13 cellular contexts compared by ENCODE assay signal in genomic region chr11:46267930-46268329, GRCh38. TPM values are rescaled to one million over a fixed set of nuclear protein-coding genes. Genes with fewer than 3 reads are reported as not detected.
"Had no signal": no experiment of that assay in that cellular context is flagged by ENCODE, and none has a peak within 500 bp of the region (broad histone marks: within the 10 kb centered on the region; RNA-seq: fewer than 3 reads in every experiment).

No MANE protein-coding gene starts in this region.

- H3K27ac ChIP-seq: esophagus muscularis mucosa had no signal

- DNase-seq: activated B cell treated with CpG ODN at 0.5 μM for 24 hours; activated CD4-positive, alpha-beta T cell treated with anti-CD3 and anti-CD28 coated beads for 48 hours; activated CD8-positive, alpha-beta memory T cell treated with anti-CD3 and anti-CD28 coated beads, Interleukin-2, amount 50 U/mL, for 48 hours; activated gamma-delta T cell treated with Interleukin-2 at 50 U/mL for 16 hours; activated T-cell treated with anti-CD3 and anti-CD28 coated beads, Interleukin-2, amount 50 U/mL, for 72 hours; amniotic stem cell; caudate nucleus; nucleus accumbens; retina had no signal

- H3K9me3 ChIP-seq: esophagus muscularis mucosa had no signal

- H3K36me3 ChIP-seq: esophagus muscularis mucosa had no signal

- H3K4me3 Mint-ChIP-seq: activated B cell treated with CpG ODN at 0.5 μM for 24 hours; activated naive CD8-positive, alpha-beta T cell; activated T-cell treated with anti-CD3 and anti-CD28 coated beads, Interleukin-2, amount 50 U/mL, for 72 hours; nephron; stimulated activated effector memory CD8-positive, alpha-beta T cell treated with anti-CD3 and anti-CD28 coated beads, Interleukin-12 subunit alpha, Interleukin-12 subunit beta, amount 100 ng/mL, for 72 hours had no signal

- ATAC-seq: activated T-cell treated with anti-CD3 and anti-CD28 coated beads, Interleukin-2, amount 50 U/mL, for 72 hours; stimulated activated effector memory CD8-positive, alpha-beta T cell treated with anti-CD3 and anti-CD28 coated beads, Interleukin-12 subunit alpha, Interleukin-12 subunit beta, amount 100 ng/mL, for 72 hours had no signal

- H3K9me3 Mint-ChIP-seq: activated B cell treated with CpG ODN at 0.5 μM for 24 hours; activated T-cell treated with anti-CD3 and anti-CD28 coated beads, Interleukin-2, amount 50 U/mL, for 72 hours; nephron; stimulated activated effector memory CD8-positive, alpha-beta T cell treated with anti-CD3 and anti-CD28 coated beads, Interleukin-12 subunit alpha, Interleukin-12 subunit beta, amount 100 ng/mL, for 72 hours had no signal

- H3K27me3 ChIP-seq: esophagus muscularis mucosa had no signal

- H3K27ac Mint-ChIP-seq: activated B cell treated with CpG ODN at 0.5 μM for 24 hours; activated naive CD8-positive, alpha-beta T cell; activated T-cell treated with anti-CD3 and anti-CD28 coated beads, Interleukin-2, amount 50 U/mL, for 72 hours; stimulated activated effector memory CD8-positive, alpha-beta T cell treated with anti-CD3 and anti-CD28 coated beads, Interleukin-12 subunit alpha, Interleukin-12 subunit beta, amount 100 ng/mL, for 72 hours had no signal

- H3K4me3 ChIP-seq: esophagus muscularis mucosa had no signal

- H3K36me3 Mint-ChIP-seq: stimulated activated effector memory CD8-positive, alpha-beta T cell treated with anti-CD3 and anti-CD28 coated beads, Interleukin-12 subunit alpha, Interleukin-12 subunit beta, amount 100 ng/mL, for 72 hours had no signal

- H3K4me1 Mint-ChIP-seq: activated B cell treated with CpG ODN at 0.5 μM for 24 hours had no signal

RNA-seq across cellular contexts. Expression of gene CREB3L1, which starts 9.5 kb away (rescaled TPM):
- total RNA-seq: activated B cell treated with CpG ODN at 0.5 μM for 24 hours; activated T-cell treated with anti-CD3 and anti-CD28 coated beads, Interleukin-2, amount 50 U/mL, for 72 hours had no signal
